ENCODE assay signal across 1 cellular context in genomic region chr6:118934461-118935330, GRCh38.
A peak's percentile ranks its signal among the peaks of the same experiment; 100 is the strongest.
TF ChIP-seq lines count a peak whose summit lies in the region.

TSS of gene MCM9 (minus strand) at chr6:118935159. CDS start at chr6:118931723, 3,436 bp downstream.

TF ChIP-seq in GM12878, 131 proteins besides CTCF, POLR2A, EP300 and RAD21 (continued from another document and continues in another):
- TF ChIP-seq REST (IDR thresholded peaks at IDR 0.05; ENCODE audit: low read depth, low read length) (no peak), DPF2 (IDR thresholded peaks at IDR 0.05) (peak; percentile 76; the same call in 1 of the 2 replicates), ZBTB11 (CRISPR knock-in tag; IDR thresholded peaks at IDR 0.05) (no peak), IKZF1 (conservative IDR thresholded peaks at IDR 0.05) (peak; percentile 77), SREBF1 (IDR thresholded peaks at IDR 0.05; ENCODE audit: low read length) (no peak), SRF (IDR thresholded peaks at IDR 0.05; ENCODE audit: low read depth in 2 of 2, low read length in 2 of 2) (no peak), RELA (IDR thresholded peaks at IDR 0.05; ENCODE audit: borderline replicate concordance, partially characterized antibody) (peak; percentile 60), FOXK2 (IDR thresholded peaks at IDR 0.05) (no peak), ZNF207 (IDR thresholded peaks at IDR 0.05; ENCODE audit: borderline replicate concordance) (peak; percentile 78; the same call in 1 of the 2 replicates), ZBED1 (IDR thresholded peaks at IDR 0.05; ENCODE audit: borderline replicate concordance) (no peak), CBFB (IDR thresholded peaks at IDR 0.05; ENCODE audit: low read depth) (no peak), RB1 (IDR thresholded peaks at IDR 0.05; ENCODE audit: borderline replicate concordance) (peak; percentile 90), MXI1 (IDR thresholded peaks at IDR 0.05; ENCODE audit: low read depth, low read length) (peak; percentile 17; the same call in 1 of the 2 replicates), ZNF24 (IDR thresholded peaks at IDR 0.05) (no peak), SPI1 (IDR thresholded peaks at IDR 0.05; ENCODE audit: borderline replicate concordance, insufficient read depth, low read depth, low read length) (peak; percentile 32; the same call in 1 of the 2 replicates), EGR1 (IDR thresholded peaks at IDR 0.05; ENCODE audit: borderline replicate concordance in 1 of 2, low read depth in 2 of 2, low read length in 2 of 2) (peak in 1 of 2 experiments; percentile 96; a peak in 2 of 3 replicates), SIN3A (IDR thresholded peaks at IDR 0.05; ENCODE audit: low read depth, low read length) (peak; percentile 62; the same call in 1 of the 2 replicates), HCFC1 (IDR thresholded peaks at IDR 0.05; ENCODE audit: low read length) (peak; percentile 33; the same call in 1 of the 2 replicates), BCLAF1 (IDR thresholded peaks at IDR 0.05) (no peak), ZSCAN29 (IDR thresholded peaks at IDR 0.05) (no peak), ETV6 (conservative IDR thresholded peaks at IDR 0.05 in 1 of 2, IDR thresholded peaks at IDR 0.05 in 1 of 2; ENCODE audit: borderline replicate concordance in 1 of 2, low read depth in 1 of 2) (no peak), PML (IDR thresholded peaks at IDR 0.05; ENCODE audit: low read length) (no peak), LARP7 (IDR thresholded peaks at IDR 0.05) (peak; percentile 81), ATF3 (IDR thresholded peaks at IDR 0.05; ENCODE audit: borderline replicate concordance, extremely low read depth, low read depth, low read length) (no peak), KAT2A (conservative IDR thresholded peaks at IDR 0.05; ENCODE audit: control insufficient read depth, low read depth, low read length) (no peak), MTA3 (IDR thresholded peaks at IDR 0.05; ENCODE audit: borderline replicate concordance, low read length) (no peak), TAF1 (IDR thresholded peaks at IDR 0.05; ENCODE audit: borderline replicate concordance, low read depth, low read length) (peak; percentile 34; the same call in 1 of the 2 replicates), YBX1 (IDR thresholded peaks at IDR 0.05) (no peak), CREB1 (IDR thresholded peaks at IDR 0.05; ENCODE audit: low read depth) (no peak; the same call in 1 of the 2 replicates), POU2F2 (IDR thresholded peaks at IDR 0.05; ENCODE audit: borderline replicate concordance, low read depth, low read length) (0 out of 3 replicates have a peak, but pooled peaks have one; percentile 46), SIX5 (IDR thresholded peaks at IDR 0.05; ENCODE audit: low read depth, low read length, severe bottlenecking) (no peak), CHD4 (IDR thresholded peaks at IDR 0.05) (no peak), MYB (IDR thresholded peaks at IDR 0.05; ENCODE audit: borderline replicate concordance, low read depth, low read length) (no peak), ATF2 (IDR thresholded peaks at IDR 0.05; ENCODE audit: low read length) (no peak), ZZZ3 (IDR thresholded peaks at IDR 0.05; ENCODE audit: control insufficient read depth, insufficient read length, low read depth) (no peak), IRF4 (IDR thresholded peaks at IDR 0.05; ENCODE audit: low read depth, low read length) (no peak)
- TF ChIP-seq, protein P1, sequence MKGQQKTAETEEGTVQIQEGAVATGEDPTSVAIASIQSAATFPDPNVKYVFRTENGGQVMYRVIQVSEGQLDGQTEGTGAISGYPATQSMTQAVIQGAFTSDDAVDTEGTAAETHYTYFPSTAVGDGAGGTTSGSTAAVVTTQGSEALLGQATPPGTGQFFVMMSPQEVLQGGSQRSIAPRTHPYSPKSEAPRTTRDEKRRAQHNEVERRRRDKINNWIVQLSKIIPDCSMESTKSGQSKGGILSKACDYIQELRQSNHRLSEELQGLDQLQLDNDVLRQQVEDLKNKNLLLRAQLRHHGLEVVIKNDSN (IDR thresholded peaks at IDR 0.05; ENCODE audit: borderline replicate concordance, extremely low read length, insufficient read depth, low read depth, low read length), result peak; percentile 54
- TF ChIP-seq, protein P2, sequence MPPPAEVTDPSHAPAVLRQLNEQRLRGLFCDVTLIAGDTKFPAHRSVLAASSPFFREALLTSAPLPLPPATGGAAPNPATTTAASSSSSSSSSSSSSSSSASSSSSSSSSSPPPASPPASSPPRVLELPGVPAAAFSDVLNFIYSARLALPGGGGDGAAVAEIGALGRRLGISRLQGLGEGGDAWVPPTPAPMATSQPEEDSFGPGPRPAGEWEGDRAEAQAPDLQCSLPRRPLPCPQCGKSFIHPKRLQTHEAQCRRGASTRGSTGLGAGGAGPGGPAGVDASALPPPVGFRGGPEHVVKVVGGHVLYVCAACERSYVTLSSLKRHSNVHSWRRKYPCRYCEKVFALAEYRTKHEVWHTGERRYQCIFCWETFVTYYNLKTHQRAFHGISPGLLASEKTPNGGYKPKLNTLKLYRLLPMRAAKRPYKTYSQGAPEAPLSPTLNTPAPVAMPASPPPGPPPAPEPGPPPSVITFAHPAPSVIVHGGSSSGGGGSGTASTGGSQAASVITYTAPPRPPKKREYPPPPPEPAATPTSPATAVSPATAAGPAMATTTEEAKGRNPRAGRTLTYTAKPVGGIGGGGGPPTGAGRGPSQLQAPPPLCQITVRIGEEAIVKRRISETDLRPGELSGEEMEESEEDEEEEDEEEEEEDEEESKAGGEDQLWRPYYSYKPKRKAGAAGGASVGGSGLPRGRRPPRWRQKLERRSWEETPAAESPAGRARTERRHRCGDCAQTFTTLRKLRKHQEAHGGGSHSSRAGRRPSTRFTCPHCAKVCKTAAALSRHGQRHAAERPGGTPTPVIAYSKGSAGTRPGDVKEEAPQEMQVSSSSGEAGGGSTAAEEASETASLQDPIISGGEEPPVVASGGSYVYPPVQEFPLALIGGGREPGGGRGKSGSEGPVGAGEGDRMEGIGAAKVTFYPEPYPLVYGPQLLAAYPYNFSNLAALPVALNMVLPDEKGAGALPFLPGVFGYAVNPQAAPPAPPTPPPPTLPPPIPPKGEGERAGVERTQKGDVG (CRISPR knock-in tag; IDR thresholded peaks at IDR 0.05), result no peak
- TF ChIP-seq, protein P3, sequence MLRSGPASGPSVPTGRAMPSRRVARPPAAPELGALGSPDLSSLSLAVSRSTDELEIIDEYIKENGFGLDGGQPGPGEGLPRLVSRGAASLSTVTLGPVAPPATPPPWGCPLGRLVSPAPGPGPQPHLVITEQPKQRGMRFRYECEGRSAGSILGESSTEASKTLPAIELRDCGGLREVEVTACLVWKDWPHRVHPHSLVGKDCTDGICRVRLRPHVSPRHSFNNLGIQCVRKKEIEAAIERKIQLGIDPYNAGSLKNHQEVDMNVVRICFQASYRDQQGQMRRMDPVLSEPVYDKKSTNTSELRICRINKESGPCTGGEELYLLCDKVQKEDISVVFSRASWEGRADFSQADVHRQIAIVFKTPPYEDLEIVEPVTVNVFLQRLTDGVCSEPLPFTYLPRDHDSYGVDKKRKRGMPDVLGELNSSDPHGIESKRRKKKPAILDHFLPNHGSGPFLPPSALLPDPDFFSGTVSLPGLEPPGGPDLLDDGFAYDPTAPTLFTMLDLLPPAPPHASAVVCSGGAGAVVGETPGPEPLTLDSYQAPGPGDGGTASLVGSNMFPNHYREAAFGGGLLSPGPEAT (IDR thresholded peaks at IDR 0.05; ENCODE audit: low read depth), result peak; percentile 38; the same call in 1 of the 2 replicates
- TF ChIP-seq, protein P4, sequence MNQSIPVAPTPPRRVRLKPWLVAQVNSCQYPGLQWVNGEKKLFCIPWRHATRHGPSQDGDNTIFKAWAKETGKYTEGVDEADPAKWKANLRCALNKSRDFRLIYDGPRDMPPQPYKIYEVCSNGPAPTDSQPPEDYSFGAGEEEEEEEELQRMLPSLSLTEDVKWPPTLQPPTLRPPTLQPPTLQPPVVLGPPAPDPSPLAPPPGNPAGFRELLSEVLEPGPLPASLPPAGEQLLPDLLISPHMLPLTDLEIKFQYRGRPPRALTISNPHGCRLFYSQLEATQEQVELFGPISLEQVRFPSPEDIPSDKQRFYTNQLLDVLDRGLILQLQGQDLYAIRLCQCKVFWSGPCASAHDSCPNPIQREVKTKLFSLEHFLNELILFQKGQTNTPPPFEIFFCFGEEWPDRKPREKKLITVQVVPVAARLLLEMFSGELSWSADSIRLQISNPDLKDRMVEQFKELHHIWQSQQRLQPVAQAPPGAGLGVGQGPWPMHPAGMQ (IDR thresholded peaks at IDR 0.05; ENCODE audit: borderline replicate concordance), result no peak
- TF ChIP-seq, protein P5, sequence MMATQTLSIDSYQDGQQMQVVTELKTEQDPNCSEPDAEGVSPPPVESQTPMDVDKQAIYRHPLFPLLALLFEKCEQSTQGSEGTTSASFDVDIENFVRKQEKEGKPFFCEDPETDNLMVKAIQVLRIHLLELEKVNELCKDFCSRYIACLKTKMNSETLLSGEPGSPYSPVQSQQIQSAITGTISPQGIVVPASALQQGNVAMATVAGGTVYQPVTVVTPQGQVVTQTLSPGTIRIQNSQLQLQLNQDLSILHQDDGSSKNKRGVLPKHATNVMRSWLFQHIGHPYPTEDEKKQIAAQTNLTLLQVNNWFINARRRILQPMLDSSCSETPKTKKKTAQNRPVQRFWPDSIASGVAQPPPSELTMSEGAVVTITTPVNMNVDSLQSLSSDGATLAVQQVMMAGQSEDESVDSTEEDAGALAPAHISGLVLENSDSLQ (IDR thresholded peaks at IDR 0.05), result peak; percentile 89
